In genomic region chr5:14582797-14583137, GRCh38 we compare ENCODE assay signal across 8 cellular contexts. TPM values are rescaled to one million over a fixed set of nuclear protein-coding genes. Genes with fewer than 3 reads are reported as not detected.
A peak's percentile ranks its signal among the peaks of the same experiment; 100 is the strongest.
DNase-seq lines count a peak whose midpoint lies in the region; ATAC-seq and TF ChIP-seq lines count a peak whose summit lies in the region.

No MANE protein-coding gene starts in this region.

- H3K27me3 Mint-ChIP-seq in CD14-positive monocyte (ENCODE audit: low read depth in 3 of 3) (peaks cover 0 to 3% (median 0%) of the 10 kb centered on the region in 3 donors), chondrocyte (ENCODE audit: low read depth) (peaks cover 36% of the 10 kb centered on the region), natural killer cell (ENCODE audit: low read depth in 2 of 2) (peaks cover 0 to 16% of the 10 kb centered on the region in 2 donors)

- intact Hi-C loops in CD14-positive monocyte (cut with micrococcal nuclease) = loop anchor here (5.0 to 10.0 kb wide), 4 partner anchors 35 to 120 kb away; partner anchors contain the start of gene OTULIN (in 2 of the 2)
- intact Hi-C loops in natural killer cell (cut with micrococcal nuclease) = loop anchor here (1.0 to 5.0 kb wide), 2 partner anchors 82 to 225 kb away; partner anchors contain the start of gene OTULIN

- peak overlapping the region; percentile 70 for H3K4me2 ChIP-seq in Loucy (ENCODE audit: low read depth, low read length, poor library complexity, severe bottlenecking)

- H3K9me3 ChIP-seq in Loucy (ENCODE audit: insufficient read depth, low read depth, low read length) = 0 out of 2 replicates have a peak, but pooled peaks cover 3% of the 10 kb centered on the region

- DNase-seq in CD14-positive monocyte (ENCODE audit: low spot score) = no peak
- DNase-seq in chondrocyte (ENCODE audit: low spot score) = no peak
- DNase-seq in natural killer cell = no peak
- no peak for DNase-seq in GM19238 (ENCODE audit: insufficient read length, low spot score)
- no peak for DNase-seq in NCI-H1436 (lab: John Stamatoyannopoulos, UW)

- H3K27ac Mint-ChIP-seq in CD14-positive monocyte (peak overlapping the region; percentile 82 to 95 (median 87)), chondrocyte (ENCODE audit: unreplicated experiment) (no peak overlapping the region), natural killer cell (peak overlapping the region; percentile 81 to 86)

- peak overlapping the region; percentile 88 for H3K9ac ChIP-seq in Loucy (ENCODE audit: low read depth, low read length, poor library complexity, severe bottlenecking)

- H2AFZ ChIP-seq in Loucy (ENCODE audit: low read length) = 0 out of 2 replicates have a peak overlapping the region, but pooled peaks have one; percentile 94

- peaks cover 60% of the 10 kb centered on the region for H3K4me1 ChIP-seq in Loucy (ENCODE audit: insufficient read depth, low read length, poor library complexity, severe bottlenecking)

- H3K9me3 Mint-ChIP-seq in CD14-positive monocyte (peaks cover 0 to 6% (median 4%) of the 10 kb centered on the region in 7 donors), chondrocyte (ENCODE audit: low read depth) (peaks cover 5% of the 10 kb centered on the region), natural killer cell (no peaks in the 10 kb centered on the region)

- H4K20me1 ChIP-seq in Loucy (ENCODE audit: insufficient read depth, low read length, poor library complexity, severe bottlenecking) = no peaks in the 10 kb centered on the region

- H3K4me1 Mint-ChIP-seq in CD14-positive monocyte = peaks cover 68% of the 10 kb centered on the region
- peaks cover 25% of the 10 kb centered on the region for H3K4me1 Mint-ChIP-seq in chondrocyte (ENCODE audit: low read depth)
- H3K4me1 Mint-ChIP-seq in natural killer cell = peaks cover 38 to 56% of the 10 kb centered on the region in 2 donors

- no peaks in the 10 kb centered on the region for H3K36me3 ChIP-seq in Loucy (ENCODE audit: insufficient read depth, low read length)

- H3K4me3 Mint-ChIP-seq in CD14-positive monocyte (peak overlapping the region; percentile 92 to 93), chondrocyte (ENCODE audit: unreplicated experiment) (peak overlapping the region; percentile 59), natural killer cell (peak overlapping the region; percentile 83)

- H3K4me3 ChIP-seq in Loucy (ENCODE audit: low read length, poor library complexity, severe bottlenecking) = peak overlapping the region; percentile 91

- H3K27me3 ChIP-seq in Loucy (ENCODE audit: insufficient read depth, low read length, poor library complexity, severe bottlenecking) = no peaks in the 10 kb centered on the region

- ATAC-seq in natural killer cell = no peak
- ATAC-seq in HG02588 (IDR thresholded peaks at IDR 0.05; ENCODE audit: unreplicated experiment) = no peak
- no peak for ATAC-seq in GM21367 (IDR thresholded peaks at IDR 0.05; ENCODE audit: unreplicated experiment)

- H3K79me2 ChIP-seq in Loucy (ENCODE audit: insufficient read depth, low read length) = peaks cover 55% of the 10 kb centered on the region

- H3F3A ChIP-seq in Loucy (ENCODE audit: low read depth) = no peaks in the 10 kb centered on the region

- H3K36me3 Mint-ChIP-seq in CD14-positive monocyte (peaks cover 5 to 7% of the 10 kb centered on the region in 2 donors), chondrocyte (ENCODE audit: low read depth) (peaks cover 2% of the 10 kb centered on the region), natural killer cell (no peaks in the 10 kb centered on the region)

- TF ChIP-seq CTCF in CD14-positive monocyte (IDR thresholded peaks at IDR 0.05) = no peak
- no peak; the same call in 1 of the 2 replicates for TF ChIP-seq CTCF in Loucy (conservative IDR thresholded peaks at IDR 0.05; ENCODE audit: low read length)
- TF ChIP-seq CTCF in chondrocyte (IDR thresholded peaks at IDR 0.05) = no peak
- TF ChIP-seq CTCF in natural killer cell (IDR thresholded peaks at IDR 0.05) = no peak

- H3K9me2 ChIP-seq in Loucy (replicated peaks; ENCODE audit: low read depth, low read length) = no peaks in the 10 kb centered on the region

RNA-seq across cellular contexts. Expression of gene OTULINL, which starts 1.2 kb away (rescaled TPM):
- 100 to 1,000 TPM in 1 of 2 donors, 10 to 100 TPM in 1; 92.9 to 107 TPM for polyA plus RNA-seq in CD14-positive monocyte
- 4.3 to 5.6 TPM (median 5.4 TPM) in 3 replicates for total RNA-seq in chondrocyte
- 10 to 100 TPM; 33.0 to 67.4 (median 51.8) TPM for total RNA-seq in natural killer cell
